In genomic region chr3:42711491-42712343, GRCh38 we compare ENCODE assay signal across 1 cellular context.
TF ChIP-seq lines count a peak whose summit lies in the region.

No MANE protein-coding gene starts in this region.

TF ChIP-seq in H1, 55 proteins besides CTCF, POLR2A, EP300 and RAD21:
- TF ChIP-seq CHD1 (IDR thresholded peaks at IDR 0.05; ENCODE audit: low read depth, low read length) (no peak), BRCA1 (IDR thresholded peaks at IDR 0.05; ENCODE audit: low read depth, low read length) (no peak), EGR1 (IDR thresholded peaks at IDR 0.05; ENCODE audit: borderline replicate concordance, low read depth, low read length) (no peak), PHF8 (conservative IDR thresholded peaks at IDR 0.05; ENCODE audit: low read depth, low read length) (no peak), CREB1 (IDR thresholded peaks at IDR 0.05) (no peak), RXRA (IDR thresholded peaks at IDR 0.05; ENCODE audit: insufficient read depth, low read depth, low read length) (no peak), BCL11A (IDR thresholded peaks at IDR 0.05; ENCODE audit: low read depth in 2 of 2, low read length in 2 of 2) (no peak), MAX (IDR thresholded peaks at IDR 0.05) (no peak), SP1 (IDR thresholded peaks at IDR 0.05; ENCODE audit: low read depth, low read length) (no peak), JUND (IDR thresholded peaks at IDR 0.05; ENCODE audit: low read length) (no peak), SIN3A (conservative IDR thresholded peaks at IDR 0.05 in 1 of 2, IDR thresholded peaks at IDR 0.05 in 1 of 2; ENCODE audit: low read depth in 1 of 2, low read length in 2 of 2) (no peak), CBX5 (IDR thresholded peaks at IDR 0.05; ENCODE audit: low read depth, low read length) (no peak), YY1 (IDR thresholded peaks at IDR 0.05; ENCODE audit: low read depth, low read length) (no peak), CBX8 (IDR thresholded peaks at IDR 0.05; ENCODE audit: borderline replicate concordance, low read depth, low read length) (no peak), EZH2 (IDR thresholded peaks at IDR 0.05; ENCODE audit: low read depth, low read length, severe bottlenecking) (no peak)
- TF ChIP-seq, protein P1, sequence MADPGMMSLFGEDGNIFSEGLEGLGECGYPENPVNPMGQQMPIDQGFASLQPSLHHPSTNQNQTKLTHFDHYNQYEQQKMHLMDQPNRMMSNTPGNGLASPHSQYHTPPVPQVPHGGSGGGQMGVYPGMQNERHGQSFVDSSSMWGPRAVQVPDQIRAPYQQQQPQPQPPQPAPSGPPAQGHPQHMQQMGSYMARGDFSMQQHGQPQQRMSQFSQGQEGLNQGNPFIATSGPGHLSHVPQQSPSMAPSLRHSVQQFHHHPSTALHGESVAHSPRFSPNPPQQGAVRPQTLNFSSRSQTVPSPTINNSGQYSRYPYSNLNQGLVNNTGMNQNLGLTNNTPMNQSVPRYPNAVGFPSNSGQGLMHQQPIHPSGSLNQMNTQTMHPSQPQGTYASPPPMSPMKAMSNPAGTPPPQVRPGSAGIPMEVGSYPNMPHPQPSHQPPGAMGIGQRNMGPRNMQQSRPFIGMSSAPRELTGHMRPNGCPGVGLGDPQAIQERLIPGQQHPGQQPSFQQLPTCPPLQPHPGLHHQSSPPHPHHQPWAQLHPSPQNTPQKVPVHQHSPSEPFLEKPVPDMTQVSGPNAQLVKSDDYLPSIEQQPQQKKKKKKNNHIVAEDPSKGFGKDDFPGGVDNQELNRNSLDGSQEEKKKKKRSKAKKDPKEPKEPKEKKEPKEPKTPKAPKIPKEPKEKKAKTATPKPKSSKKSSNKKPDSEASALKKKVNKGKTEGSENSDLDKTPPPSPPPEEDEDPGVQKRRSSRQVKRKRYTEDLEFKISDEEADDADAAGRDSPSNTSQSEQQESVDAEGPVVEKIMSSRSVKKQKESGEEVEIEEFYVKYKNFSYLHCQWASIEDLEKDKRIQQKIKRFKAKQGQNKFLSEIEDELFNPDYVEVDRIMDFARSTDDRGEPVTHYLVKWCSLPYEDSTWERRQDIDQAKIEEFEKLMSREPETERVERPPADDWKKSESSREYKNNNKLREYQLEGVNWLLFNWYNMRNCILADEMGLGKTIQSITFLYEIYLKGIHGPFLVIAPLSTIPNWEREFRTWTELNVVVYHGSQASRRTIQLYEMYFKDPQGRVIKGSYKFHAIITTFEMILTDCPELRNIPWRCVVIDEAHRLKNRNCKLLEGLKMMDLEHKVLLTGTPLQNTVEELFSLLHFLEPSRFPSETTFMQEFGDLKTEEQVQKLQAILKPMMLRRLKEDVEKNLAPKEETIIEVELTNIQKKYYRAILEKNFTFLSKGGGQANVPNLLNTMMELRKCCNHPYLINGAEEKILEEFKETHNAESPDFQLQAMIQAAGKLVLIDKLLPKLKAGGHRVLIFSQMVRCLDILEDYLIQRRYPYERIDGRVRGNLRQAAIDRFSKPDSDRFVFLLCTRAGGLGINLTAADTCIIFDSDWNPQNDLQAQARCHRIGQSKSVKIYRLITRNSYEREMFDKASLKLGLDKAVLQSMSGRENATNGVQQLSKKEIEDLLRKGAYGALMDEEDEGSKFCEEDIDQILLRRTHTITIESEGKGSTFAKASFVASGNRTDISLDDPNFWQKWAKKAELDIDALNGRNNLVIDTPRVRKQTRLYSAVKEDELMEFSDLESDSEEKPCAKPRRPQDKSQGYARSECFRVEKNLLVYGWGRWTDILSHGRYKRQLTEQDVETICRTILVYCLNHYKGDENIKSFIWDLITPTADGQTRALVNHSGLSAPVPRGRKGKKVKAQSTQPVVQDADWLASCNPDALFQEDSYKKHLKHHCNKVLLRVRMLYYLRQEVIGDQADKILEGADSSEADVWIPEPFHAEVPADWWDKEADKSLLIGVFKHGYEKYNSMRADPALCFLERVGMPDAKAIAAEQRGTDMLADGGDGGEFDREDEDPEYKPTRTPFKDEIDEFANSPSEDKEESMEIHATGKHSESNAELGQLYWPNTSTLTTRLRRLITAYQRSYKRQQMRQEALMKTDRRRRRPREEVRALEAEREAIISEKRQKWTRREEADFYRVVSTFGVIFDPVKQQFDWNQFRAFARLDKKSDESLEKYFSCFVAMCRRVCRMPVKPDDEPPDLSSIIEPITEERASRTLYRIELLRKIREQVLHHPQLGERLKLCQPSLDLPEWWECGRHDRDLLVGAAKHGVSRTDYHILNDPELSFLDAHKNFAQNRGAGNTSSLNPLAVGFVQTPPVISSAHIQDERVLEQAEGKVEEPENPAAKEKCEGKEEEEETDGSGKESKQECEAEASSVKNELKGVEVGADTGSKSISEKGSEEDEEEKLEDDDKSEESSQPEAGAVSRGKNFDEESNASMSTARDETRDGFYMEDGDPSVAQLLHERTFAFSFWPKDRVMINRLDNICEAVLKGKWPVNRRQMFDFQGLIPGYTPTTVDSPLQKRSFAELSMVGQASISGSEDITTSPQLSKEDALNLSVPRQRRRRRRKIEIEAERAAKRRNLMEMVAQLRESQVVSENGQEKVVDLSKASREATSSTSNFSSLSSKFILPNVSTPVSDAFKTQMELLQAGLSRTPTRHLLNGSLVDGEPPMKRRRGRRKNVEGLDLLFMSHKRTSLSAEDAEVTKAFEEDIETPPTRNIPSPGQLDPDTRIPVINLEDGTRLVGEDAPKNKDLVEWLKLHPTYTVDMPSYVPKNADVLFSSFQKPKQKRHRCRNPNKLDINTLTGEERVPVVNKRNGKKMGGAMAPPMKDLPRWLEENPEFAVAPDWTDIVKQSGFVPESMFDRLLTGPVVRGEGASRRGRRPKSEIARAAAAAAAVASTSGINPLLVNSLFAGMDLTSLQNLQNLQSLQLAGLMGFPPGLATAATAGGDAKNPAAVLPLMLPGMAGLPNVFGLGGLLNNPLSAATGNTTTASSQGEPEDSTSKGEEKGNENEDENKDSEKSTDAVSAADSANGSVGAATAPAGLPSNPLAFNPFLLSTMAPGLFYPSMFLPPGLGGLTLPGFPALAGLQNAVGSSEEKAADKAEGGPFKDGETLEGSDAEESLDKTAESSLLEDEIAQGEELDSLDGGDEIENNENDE (IDR thresholded peaks at IDR 0.05; ENCODE audit: insufficient replicate concordance, low read length): no peak
